ENCODE assay signal across 8 cellular contexts in the genomic region with DNA sequence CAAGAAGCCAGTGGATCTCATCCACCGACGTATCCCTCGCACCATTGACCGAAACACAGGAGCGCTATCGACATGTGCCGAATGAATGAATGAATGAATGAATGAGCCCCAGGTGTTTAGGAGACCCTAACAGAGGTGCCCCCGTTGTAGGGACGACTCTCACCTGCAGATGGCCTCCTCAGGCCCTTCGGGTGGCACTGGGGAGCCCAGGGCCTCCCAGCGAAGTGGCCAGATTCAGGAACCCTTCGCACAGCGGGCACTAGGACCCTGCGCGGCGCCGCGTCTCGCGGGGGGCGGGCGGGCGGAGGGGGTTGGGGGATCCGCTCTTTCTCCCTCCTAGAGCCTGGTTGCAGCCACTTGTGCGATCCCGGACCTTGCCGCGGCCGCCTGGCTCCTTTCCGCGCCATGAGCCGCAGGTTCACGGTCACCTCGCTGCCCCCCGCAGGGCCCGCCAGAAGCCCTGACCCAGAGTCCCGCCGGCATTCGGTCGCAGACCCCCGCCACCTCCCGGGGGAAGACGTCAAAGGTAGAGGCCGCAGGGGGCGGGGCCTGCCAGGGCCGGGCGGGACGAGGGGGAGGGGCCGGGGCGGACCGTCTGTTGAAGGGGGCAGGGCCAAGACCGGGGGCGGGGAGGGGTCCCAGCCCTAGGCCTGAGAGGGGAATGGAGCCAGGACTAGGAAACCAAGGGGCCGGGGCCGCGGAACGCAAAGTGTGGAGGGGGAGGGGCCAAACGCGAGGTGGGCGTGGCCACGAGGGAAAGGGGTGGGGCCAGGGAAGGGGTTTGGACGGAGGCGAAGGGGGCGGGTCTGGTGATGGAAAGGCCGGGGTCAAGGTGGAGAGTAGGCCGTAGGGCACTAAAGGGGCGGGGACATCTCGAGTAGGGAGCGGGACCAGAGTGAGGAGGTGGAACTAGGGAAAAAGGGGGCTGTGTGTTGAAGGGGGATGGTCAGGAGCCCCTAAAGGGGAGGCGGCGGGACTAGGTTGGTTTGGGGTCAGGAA. TPM values are rescaled to one million over a fixed set of nuclear protein-coding genes. Genes with fewer than 3 reads are reported as not detected.
A peak's percentile ranks its signal among the peaks of the same experiment; 100 is the strongest.
DNase-seq lines count a peak whose midpoint lies in the region; ATAC-seq and TF ChIP-seq lines count a peak whose summit lies in the region.

No MANE protein-coding gene starts in this region.

- H3K56ac ChIP-seq in IMR-90 (ENCODE audit: extremely low read depth, insufficient read depth, low read length) = no peak overlapping the region

- H2BK120ac ChIP-seq in IMR-90 (ENCODE audit: low read depth, low read length) = no peak overlapping the region

- H3K4me3 ChIP-seq in IMR-90 (ENCODE audit: insufficient read depth, low read depth, low read length) (peak overlapping the region; percentile 49), right cardiac atrium (ENCODE audit: low read length) (peak overlapping the region; percentile 42), skin epidermis (peak overlapping the region; percentile 6 to 46 (median 29))

- peak; percentile 64 for DNase-seq in Calu3
- DNase-seq in IMR-90 = no peak
- peak; percentile 89 for DNase-seq in OCI-M1 (lab: John Stamatoyannopoulos, UW)
- DNase-seq in activated naive CD4-positive, alpha-beta T cell treated with anti-CD3 and anti-CD28 coated beads, Interleukin-2, amount 50 U/mL, for 72 hours (ENCODE audit: low spot score in 2 of 2) = peak in 1 of 2 donors; percentile 68
- DNase-seq in right cardiac atrium = peak in 2 of 3 donors; percentile 71 to 72

- H3K18ac ChIP-seq in IMR-90 (ENCODE audit: low read depth, low read length) = no peak overlapping the region

- CTCF ChIA-PET in Calu3 (lab: Charles Lee) = interaction anchor here (0.9 to 1.6 kb wide), 14 partner anchors 7 to 464 kb away, joined by 3 to 14 read pairs (median 5); a partner anchor contains a TSS
- CTCF ChIA-PET in IMR-90 (lab: Yijun Ruan, JAX) = no interaction called here

- no peak overlapping the region for H3K9ac ChIP-seq in IMR-90 (ENCODE audit: low read depth, low read length)

- H3K4ac ChIP-seq in IMR-90 (ENCODE audit: low read depth, low read length) = no peak overlapping the region

- peaks cover 88% of the 10 kb centered on the region for H3K27me3 Mint-ChIP-seq in Calu3 (ENCODE audit: unreplicated experiment)

- 21% methylated on average over 30 of the region's 71 CpGs; no CpG with 5 or more reads in 1 of the 2 experiments for WGBS in IMR-90 (ENCODE audit: extremely low coverage in 2 of 2, insufficient read length in 1 of 2), 2 experiments
- WGBS in right cardiac atrium = 7% methylated on average over 71 of the region's 71 CpGs

- no peaks in the 10 kb centered on the region for H3K9me3 ChIP-seq in IMR-90 (ENCODE audit: control insufficient read depth, insufficient read depth, low read length)
- H3K9me3 ChIP-seq in right cardiac atrium (ENCODE audit: control insufficient read depth, low read length) = no peaks in the 10 kb centered on the region

- ATAC-seq in IMR-90 (ENCODE audit: low read depth) = peak; percentile 72
- peak; percentile 43 to 78 for ATAC-seq in activated naive CD4-positive, alpha-beta T cell treated with anti-CD3 and anti-CD28 coated beads, Interleukin-2, amount 50 U/mL, for 72 hours
- ATAC-seq in right cardiac atrium = peak; percentile 59 to 73
- no peak for ATAC-seq in GM21825 (IDR thresholded peaks at IDR 0.05; ENCODE audit: unreplicated experiment)
- no peak for ATAC-seq in GM21786 (IDR thresholded peaks at IDR 0.05; ENCODE audit: unreplicated experiment)

- H3K36me3 ChIP-seq in IMR-90 (ENCODE audit: control insufficient read depth, insufficient read depth, low read length) = no peaks in the 10 kb centered on the region

- POLR2A ChIA-PET in IMR-90 (lab: Charles Lee; ENCODE audit: unreplicated experiment) = no interaction called here

- H3K36me3 Mint-ChIP-seq in Calu3 (ENCODE audit: insufficient read depth, unreplicated experiment) = no peaks in the 10 kb centered on the region
- H3K36me3 Mint-ChIP-seq in activated naive CD4-positive, alpha-beta T cell treated with anti-CD3 and anti-CD28 coated beads, Interleukin-2, amount 50 U/mL, for 72 hours = peaks cover 0 to 7% of the 10 kb centered on the region in 2 donors

- no peak overlapping the region for H2BK15ac ChIP-seq in IMR-90 (ENCODE audit: low read depth, low read length)

- no peak overlapping the region for H4K8ac ChIP-seq in IMR-90 (ENCODE audit: low read depth in 2 of 2, low read length in 2 of 2)

- peak overlapping the region; percentile 62; the same call in 1 of the 2 replicates for H3K4me2 ChIP-seq in IMR-90 (ENCODE audit: low read depth, low read length)

- intact Hi-C loops in Calu3 (cut with micrococcal nuclease; ENCODE audit: unreplicated experiment) = loop anchor here (2.0 to 10.0 kb wide), 2 partner anchors 65 to 313 kb away; no protein-coding TSS in a partner anchor
- intact Hi-C loops in IMR-90 (cut with micrococcal nuclease) = loop anchor here (5.0 kb wide), 2 partner anchors 36 to 66 kb away; a partner anchor contains a TSS
- intact Hi-C loops in right cardiac atrium (cut with DNase I) = loop anchor here in 2 of 4 donors (10.0 kb wide), 2 partner anchors 63 to 323 kb away; a partner anchor contains a TSS

- H3K4me3 Mint-ChIP-seq in Calu3 (ENCODE audit: low read depth, unreplicated experiment) = peak overlapping the region; percentile 49

- H4K5ac ChIP-seq in IMR-90 (ENCODE audit: low read depth, low read length) = no peak overlapping the region

- H3K27me3 ChIP-seq in IMR-90 (ENCODE audit: control insufficient read depth, insufficient read depth, low read length) (peaks cover 40% of the 10 kb centered on the region), right cardiac atrium (ENCODE audit: control insufficient read depth, insufficient read depth) (no peaks in the 10 kb centered on the region)

- H3K9me3 Mint-ChIP-seq in Calu3 (ENCODE audit: low read depth, unreplicated experiment) = no peaks in the 10 kb centered on the region
- no peaks in the 10 kb centered on the region for H3K9me3 Mint-ChIP-seq in activated naive CD4-positive, alpha-beta T cell treated with anti-CD3 and anti-CD28 coated beads, Interleukin-2, amount 50 U/mL, for 72 hours

- H4K91ac ChIP-seq in IMR-90 (ENCODE audit: insufficient read depth, low read depth, low read length) = no peak overlapping the region

- no peaks in the 10 kb centered on the region for H3K9me1 ChIP-seq in IMR-90 (ENCODE audit: insufficient read depth, low read length)

- dilution Hi-C loops in IMR-90 (cut with HindIII; ENCODE audit: low sequenced_read_pairs, unreplicated experiment) = no loop called here

- no peak overlapping the region for H3K27ac ChIP-seq in IMR-90 (ENCODE audit: insufficient read depth, low read length)
- no peak overlapping the region for H3K27ac ChIP-seq in right cardiac atrium (ENCODE audit: low read length)
- H3K27ac ChIP-seq in skin epidermis = no peak overlapping the region

- no peaks in the 10 kb centered on the region; the same call in 1 of the 2 replicates for H4K20me1 ChIP-seq in IMR-90 (ENCODE audit: insufficient read depth, low read length)

- in situ Hi-C loops in IMR-90 (cut with MboI; ENCODE audit: low sequenced_read_pairs) = no loop called here

- no peak overlapping the region for H2BK20ac ChIP-seq in IMR-90 (ENCODE audit: low read depth, low read length)

- H3K14ac ChIP-seq in IMR-90 (replicated peaks; ENCODE audit: low read depth, low read length) = no peak overlapping the region

- no peak overlapping the region for H2AK5ac ChIP-seq in IMR-90 (ENCODE audit: low read depth, low read length)

- H3K23ac ChIP-seq in IMR-90 (ENCODE audit: low read depth, low read length) = no peak overlapping the region

- peaks cover 8% of the 10 kb centered on the region for H3K4me1 Mint-ChIP-seq in Calu3 (ENCODE audit: low read depth, unreplicated experiment)

- H3K4me1 ChIP-seq in IMR-90 (ENCODE audit: control insufficient read depth, insufficient read depth, low read length) (no peaks in the 10 kb centered on the region), right cardiac atrium (ENCODE audit: control insufficient read depth, insufficient read depth, low read length) (no peaks in the 10 kb centered on the region)

- no peak for TF ChIP-seq POLR2A in IMR-90 (IDR thresholded peaks at IDR 0.05; ENCODE audit: low read depth, low read length)

- H2AK9ac ChIP-seq in IMR-90 (replicated peaks; ENCODE audit: low read depth, low read length, poor library complexity) = no peak overlapping the region

- TF ChIP-seq CTCF in Calu3 (IDR thresholded peaks at IDR 0.05; ENCODE audit: unreplicated experiment) = no peak
- TF ChIP-seq CTCF in IMR-90 (conservative IDR thresholded peaks at IDR 0.05; ENCODE audit: low read depth, low read length) = no peak

- H3K27ac Mint-ChIP-seq in Calu3 (ENCODE audit: unreplicated experiment) = no peak overlapping the region
- no peak overlapping the region for H3K27ac Mint-ChIP-seq in activated naive CD4-positive, alpha-beta T cell treated with anti-CD3 and anti-CD28 coated beads, Interleukin-2, amount 50 U/mL, for 72 hours

- H2AFZ ChIP-seq in IMR-90 (replicated peaks; ENCODE audit: low read length, poor library complexity) = peak overlapping the region; percentile 81

- no peaks in the 10 kb centered on the region for H3K79me1 ChIP-seq in IMR-90 (ENCODE audit: low read depth in 1 of 2, low read length in 2 of 2)

- H2BK5ac ChIP-seq in IMR-90 (ENCODE audit: low read depth, low read length, poor library complexity, severe bottlenecking) = no peak overlapping the region

- BruUV-seq in Calu3 (replicated peaks; lab: Mats Ljungman, UMichigan) = no TSS peak
- BruUV-seq in IMR-90 (replicated peaks; lab: Mats Ljungman, UMichigan) = no TSS peak

- no peak for TF ChIP-seq RAD21 in IMR-90 (IDR thresholded peaks at IDR 0.05; ENCODE audit: low read length)

RNA-seq across cellular contexts. Expression of a gene that starts 7.4 kb away (rescaled TPM):
- total RNA-seq in Calu3 (2022) = 2.1 and 2.2 TPM in 2 replicates
- not detected in 2 replicates for total RNA-seq in IMR-90 (2012; rRNA removed)
- polyA plus RNA-seq in IMR-90 (2012; rRNA removed) = 2.2 and 3.4 TPM in 2 replicates
- 11.3 and 18.7 TPM in 2 replicates for polyA plus RNA-seq in IMR-90 (2012; cell fraction: cytosol; rRNA removed)
- 0.50 and 1.8 TPM in 2 replicates for polyA plus RNA-seq in IMR-90 (2012; cell fraction: nucleus; rRNA removed; ENCODE audit: low replicate concordance)
- under 1 TPM; 0.34 to 0.66 TPM for total RNA-seq in activated naive CD4-positive, alpha-beta T cell treated with anti-CD3 and anti-CD28 coated beads, Interleukin-2, amount 50 U/mL, for 72 hours
- total RNA-seq in right cardiac atrium = 1 to 10 TPM; 1.1 to 4.7 (median 2.6) TPM
- polyA plus RNA-seq in right cardiac atrium = 6.6 TPM

RNA-seq across cellular contexts. Expression of a gene that starts 13.0 kb away (rescaled TPM):
- not detected in 2 replicates for total RNA-seq in Calu3 (2022)
- total RNA-seq in IMR-90 (2012; rRNA removed) = under 0.01 TPM in 2 replicates
- 0.16 and 0.17 TPM in 2 replicates for polyA plus RNA-seq in IMR-90 (2012; rRNA removed)
- 0.23 and 0.45 TPM in 2 replicates for polyA plus RNA-seq in IMR-90 (2012; cell fraction: cytosol; rRNA removed)
- polyA plus RNA-seq in IMR-90 (2012; cell fraction: nucleus; rRNA removed; ENCODE audit: low replicate concordance) = 0.22 and 0.25 TPM in 2 replicates
- under 1 TPM in 1 of 2 donors, not detected in 1; 0.10 TPM for total RNA-seq in activated naive CD4-positive, alpha-beta T cell treated with anti-CD3 and anti-CD28 coated beads, Interleukin-2, amount 50 U/mL, for 72 hours
- under 1 TPM; 0.17 to 0.81 (median 0.27) TPM for total RNA-seq in right cardiac atrium
- polyA plus RNA-seq in right cardiac atrium = 0.16 TPM

RNA-seq across cellular contexts. Expression of a gene that starts 49.7 kb away (rescaled TPM):
- total RNA-seq in Calu3 (2022) (26.4 and 31.9 TPM in 2 replicates), IMR-90 (2012; rRNA removed) (11.8 and 12.5 TPM in 2 replicates), right cardiac atrium (10 to 100 TPM in 1 of 4 donors, 1 to 10 TPM in 3; 8.2 to 10.1 (median 8.6) TPM)
- polyA plus RNA-seq in IMR-90 (2012; rRNA removed) (17.8 and 20.2 TPM in 2 replicates), right cardiac atrium (6.4 TPM)
- polyA plus RNA-seq in IMR-90 (2012; cell fraction: cytosol; rRNA removed) = 6.2 and 10.9 TPM in 2 replicates
- polyA plus RNA-seq in IMR-90 (2012; cell fraction: nucleus; rRNA removed; ENCODE audit: low replicate concordance) = 89.9 and 166 TPM in 2 replicates
- 10 to 100 TPM; 31.0 to 62.6 TPM for total RNA-seq in activated naive CD4-positive, alpha-beta T cell treated with anti-CD3 and anti-CD28 coated beads, Interleukin-2, amount 50 U/mL, for 72 hours

Comparison
In these comparisons a context has a peak if more than half of its experiments do, and no peak if none do; other contexts are left out.
1. ATAC-seq: peak in IMR-90 (single experiment), activated naive CD4-positive, alpha-beta T cell treated with anti-CD3 and anti-CD28 coated beads, Interleukin-2, amount 50 U/mL, for 72 hours (2 of 2) and right cardiac atrium (2 of 2); none in GM21825 (single experiment) and GM21786 (single experiment).
2. Peak in every context shown above with its lines, with median percentiles within 50 percentile points of each other: H3K4me3 ChIP-seq.